In genomic region chr5:94564812-94565211, GRCh38 we compare ENCODE assay signal across 20 cellular contexts.
"Had no signal": no experiment of that assay in that cellular context is flagged by ENCODE, and none has a peak within 500 bp of the region (broad histone marks: within the 10 kb centered on the region; RNA-seq: fewer than 3 reads in every experiment).

No MANE protein-coding gene starts in this region.

- DNase-seq: dermis blood vessel endothelial cell; dorsolateral prefrontal cortex; effector CD4-positive, alpha-beta T cell; effector memory CD4-positive, alpha-beta T cell; foreskin keratinocyte; heart left ventricle; hypothalamus; immature natural killer cell; islet precursor cell; kidney; kidney glomerular epithelial cell; left colon; left lung; left ventricle myocardium superior; lower lobe of right lung; mesenchymal stem cell; mucosa of descending colon; naive thymus-derived CD4-positive, alpha-beta T cell had no signal

- H3K9me3 Mint-ChIP-seq: immature natural killer cell; mesothelial cell of epicardium; naive thymus-derived CD4-positive, alpha-beta T cell had no signal

- H3K4me1 Mint-ChIP-seq: mesothelial cell of epicardium had no signal

- H3K4me3 Mint-ChIP-seq: immature natural killer cell; mesothelial cell of epicardium; naive thymus-derived CD4-positive, alpha-beta T cell had no signal

- H3K27ac Mint-ChIP-seq: immature natural killer cell, mesothelial cell of epicardium had no signal

- H3K27me3 Mint-ChIP-seq: naive thymus-derived CD4-positive, alpha-beta T cell had no signal

- ATAC-seq: foreskin keratinocyte; gastroesophageal sphincter; heart left ventricle; left colon; left lung; left ventricle myocardium superior; lower lobe of right lung; mucosa of descending colon; naive thymus-derived CD4-positive, alpha-beta T cell had no signal

- H3K36me3 Mint-ChIP-seq: immature natural killer cell, mesothelial cell of epicardium had no signal
